Comparison of ENCODE assay signal across 13 cellular contexts in genomic region chr12:64218597-64218996, GRCh38. TPM values are rescaled to one million over a fixed set of nuclear protein-coding genes. Genes with fewer than 3 reads are reported as not detected.
DNase-seq lines count a peak whose midpoint lies in the region; ATAC-seq and TF ChIP-seq lines count a peak whose summit lies in the region.
"Had no signal": no experiment of that assay in that cellular context is flagged by ENCODE, and none has a peak within 500 bp of the region (broad histone marks: within the 10 kb centered on the region; RNA-seq: fewer than 3 reads in every experiment).

No MANE protein-coding gene starts in this region.

- H3K27ac ChIP-seq in psoas muscle = no peak overlapping the region

- H3K4me1 ChIP-seq in endocrine pancreas (ENCODE audit: control insufficient read depth, insufficient read depth, low read length) (peaks cover 28% of the 10 kb centered on the region), psoas muscle (peaks cover 4% of the 10 kb centered on the region)

- H3K9me3 ChIP-seq in endocrine pancreas (ENCODE audit: control insufficient read depth, low read length) (no peaks in the 10 kb centered on the region), psoas muscle (no peaks in the 10 kb centered on the region)

- TF ChIP-seq CTCF in GM13976 (IDR thresholded peaks at IDR 0.05; ENCODE audit: borderline replicate concordance, control extremely low read depth, extremely low read depth, insufficient read depth, missing control alignments) (no peak), psoas muscle (IDR thresholded peaks at IDR 0.05) (no peak)

- H3K27me3 ChIP-seq in endocrine pancreas (ENCODE audit: control insufficient read depth, insufficient read depth, low read length) (no peaks in the 10 kb centered on the region), psoas muscle (ENCODE audit: insufficient read depth in 3 of 3, low read length in 2 of 3) (no peaks in the 10 kb centered on the region)

- intact Hi-C loops in psoas muscle (cut with DNase I) = no loop called here

- in situ Hi-C loops in ACHN (cut with HindIII; ENCODE audit: low pct_ligation_motif_present, low pct_unique_long_range_greater_than_20kb, low sequenced_read_pairs) (no loop called here), GM13976 (cut with MboI; ENCODE audit: low sequenced_read_pairs, unreplicated experiment) (no loop called here)

- H3K9ac ChIP-seq in endocrine pancreas (ENCODE audit: control insufficient read depth, insufficient read depth, low read length) = no peak overlapping the region

- H3K4me3 ChIP-seq in endocrine pancreas (ENCODE audit: control insufficient read depth, insufficient read depth, low read length) = peak overlapping the region; percentile 64
- H3K4me3 ChIP-seq in psoas muscle = no peak overlapping the region

- DNase-seq in ACHN (peak; percentile 7), GM13976 (ENCODE audit: low spot score) (peak; percentile 38), MV-4-11 (lab: John Stamatoyannopoulos, UW) (peak; percentile 10), HT-29 (ENCODE audit: low spot score) (no peak), 8988T (no peak), NCI-H510A (lab: John Stamatoyannopoulos, UW) (no peak), psoas muscle (no peak)
- DNase-seq: activated CD8-positive, alpha-beta memory T cell treated with anti-CD3 and anti-CD28 coated beads, Interleukin-2, amount 50 U/mL, for 48 hours; NCI-H2029; stimulated activated CD4-positive, alpha-beta T cell treated with anti-CD3 and anti-CD28 coated beads, Interleukin-2, amount 100 ng/mL, for 24 hours; stimulated activated naive CD4-positive, alpha-beta T cell treated with Interleukin-2 at 50 U/mL for 16 hours had no signal

- H3K36me3 ChIP-seq in endocrine pancreas (ENCODE audit: control insufficient read depth, insufficient read depth, low read length) (no peaks in the 10 kb centered on the region), psoas muscle (ENCODE audit: insufficient read depth in 1 of 2, low read depth in 1 of 2) (peaks cover 0 to 20% of the 10 kb centered on the region in 2 donors)

- ATAC-seq in psoas muscle = no peak
- ATAC-seq: HCT116 had no signal

- WGBS in psoas muscle, 3 donors = 81 to 88% (median 84%) methylated on average over 5 of the region's 5 CpGs

RNA-seq across cellular contexts. Expression of gene KICS2, which starts 3.5 kb away (rescaled TPM):
- 7.1 and 9.0 TPM in 2 replicates for total RNA-seq in HT-29 (2014; rRNA removed; shearing (Covaris generic))
- total RNA-seq in psoas muscle = 10 to 100 TPM in 2 of 4 donors, 1 to 10 TPM in 2; 8.5 to 18.2 (median 10.3) TPM
- 1 to 10 TPM; 4.4 to 8.4 (median 4.8) TPM for polyA plus RNA-seq in psoas muscle

Comparison
In these comparisons a context has a peak if more than half of its experiments do, and no peak if none do; other contexts are left out.
1. DNase-seq: peak in ACHN (single experiment), GM13976 (single experiment) and MV-4-11 (single experiment); none in HT-29 (single experiment), 8988T (single experiment), NCI-H510A (single experiment) and psoas muscle (0 of 2).